In the genomic region with DNA sequence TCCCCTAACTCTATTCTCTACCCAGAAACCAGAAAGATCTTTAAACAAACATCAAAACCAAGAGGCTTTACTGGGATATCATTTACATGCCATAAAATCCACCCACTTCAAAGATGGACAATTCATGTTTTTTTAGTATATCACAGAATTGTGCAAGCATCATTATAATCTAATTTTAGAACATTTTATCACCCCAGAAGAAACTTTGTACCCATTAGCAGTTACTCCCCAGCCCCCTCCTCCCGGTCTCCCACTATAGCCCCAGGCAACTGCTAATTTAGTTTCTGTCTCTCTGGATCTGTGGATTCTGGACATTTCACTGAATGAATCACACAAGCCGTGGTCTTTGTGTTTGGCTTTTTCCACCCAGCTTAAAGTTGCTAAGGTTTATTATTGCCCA, we compare ENCODE assay signal across 1 cellular context.
A peak's percentile ranks its signal among the peaks of the same experiment; 100 is the strongest.
TF ChIP-seq lines count a peak whose summit lies in the region.

No MANE protein-coding gene starts in this region.

TF ChIP-seq in HEK293, 187 proteins besides CTCF, POLR2A, EP300 and RAD21 (continued from another document):
- TF ChIP-seq, protein P1, sequence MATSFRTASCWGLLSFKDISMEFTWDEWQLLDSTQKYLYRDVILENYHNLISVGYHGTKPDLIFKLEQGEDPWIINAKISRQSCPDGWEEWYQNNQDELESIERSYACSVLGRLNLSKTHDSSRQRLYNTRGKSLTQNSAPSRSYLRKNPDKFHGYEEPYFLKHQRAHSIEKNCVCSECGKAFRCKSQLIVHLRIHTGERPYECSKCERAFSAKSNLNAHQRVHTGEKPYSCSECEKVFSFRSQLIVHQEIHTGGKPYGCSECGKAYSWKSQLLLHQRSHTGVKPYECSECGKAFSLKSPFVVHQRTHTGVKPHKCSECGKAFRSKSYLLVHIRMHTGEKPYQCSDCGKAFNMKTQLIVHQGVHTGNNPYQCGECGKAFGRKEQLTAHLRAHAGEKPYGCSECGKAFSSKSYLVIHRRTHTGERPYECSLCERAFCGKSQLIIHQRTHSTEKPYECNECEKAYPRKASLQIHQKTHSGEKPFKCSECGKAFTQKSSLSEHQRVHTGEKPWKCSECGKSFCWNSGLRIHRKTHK (tag by site-specific recombination; IDR thresholded peaks at IDR 0.05) = no peak
- TF ChIP-seq ZBTB20 (tag by site-specific recombination; IDR thresholded peaks at IDR 0.05) = no peak
- TF ChIP-seq KLF16 (tag by site-specific recombination; IDR thresholded peaks at IDR 0.05) = no peak
- 0 out of 2 replicates have a peak, but pooled peaks have one; percentile 50 for TF ChIP-seq ZEB2 (tag by site-specific recombination; IDR thresholded peaks at IDR 0.05)
- TF ChIP-seq, protein P2, sequence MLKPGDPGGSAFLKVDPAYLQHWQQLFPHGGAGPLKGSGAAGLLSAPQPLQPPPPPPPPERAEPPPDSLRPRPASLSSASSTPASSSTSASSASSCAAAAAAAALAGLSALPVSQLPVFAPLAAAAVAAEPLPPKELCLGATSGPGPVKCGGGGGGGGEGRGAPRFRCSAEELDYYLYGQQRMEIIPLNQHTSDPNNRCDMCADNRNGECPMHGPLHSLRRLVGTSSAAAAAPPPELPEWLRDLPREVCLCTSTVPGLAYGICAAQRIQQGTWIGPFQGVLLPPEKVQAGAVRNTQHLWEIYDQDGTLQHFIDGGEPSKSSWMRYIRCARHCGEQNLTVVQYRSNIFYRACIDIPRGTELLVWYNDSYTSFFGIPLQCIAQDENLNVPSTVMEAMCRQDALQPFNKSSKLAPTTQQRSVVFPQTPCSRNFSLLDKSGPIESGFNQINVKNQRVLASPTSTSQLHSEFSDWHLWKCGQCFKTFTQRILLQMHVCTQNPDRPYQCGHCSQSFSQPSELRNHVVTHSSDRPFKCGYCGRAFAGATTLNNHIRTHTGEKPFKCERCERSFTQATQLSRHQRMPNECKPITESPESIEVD (tag by site-specific recombination; IDR thresholded peaks at IDR 0.05) = peak; percentile 84
- no peak for TF ChIP-seq ZFP37 (tag by site-specific recombination; IDR thresholded peaks at IDR 0.05)
- TF ChIP-seq OSR2 (tag by site-specific recombination; IDR thresholded peaks at IDR 0.05) = peak; percentile 33; the same call in 1 of the 2 replicates
- no peak for TF ChIP-seq ZNF514 (tag by site-specific recombination; IDR thresholded peaks at IDR 0.05)
- TF ChIP-seq ZNF292 (tag by site-specific recombination; IDR thresholded peaks at IDR 0.05; ENCODE audit: borderline replicate concordance, low read depth) = no peak
- TF ChIP-seq ZNF214 (tag by site-specific recombination; IDR thresholded peaks at IDR 0.05; ENCODE audit: borderline replicate concordance) = no peak
- 0 out of 2 replicates have a peak, but pooled peaks have one; percentile 22 for TF ChIP-seq ZXDB (tag by site-specific recombination; IDR thresholded peaks at IDR 0.05)
- TF ChIP-seq, protein P3, sequence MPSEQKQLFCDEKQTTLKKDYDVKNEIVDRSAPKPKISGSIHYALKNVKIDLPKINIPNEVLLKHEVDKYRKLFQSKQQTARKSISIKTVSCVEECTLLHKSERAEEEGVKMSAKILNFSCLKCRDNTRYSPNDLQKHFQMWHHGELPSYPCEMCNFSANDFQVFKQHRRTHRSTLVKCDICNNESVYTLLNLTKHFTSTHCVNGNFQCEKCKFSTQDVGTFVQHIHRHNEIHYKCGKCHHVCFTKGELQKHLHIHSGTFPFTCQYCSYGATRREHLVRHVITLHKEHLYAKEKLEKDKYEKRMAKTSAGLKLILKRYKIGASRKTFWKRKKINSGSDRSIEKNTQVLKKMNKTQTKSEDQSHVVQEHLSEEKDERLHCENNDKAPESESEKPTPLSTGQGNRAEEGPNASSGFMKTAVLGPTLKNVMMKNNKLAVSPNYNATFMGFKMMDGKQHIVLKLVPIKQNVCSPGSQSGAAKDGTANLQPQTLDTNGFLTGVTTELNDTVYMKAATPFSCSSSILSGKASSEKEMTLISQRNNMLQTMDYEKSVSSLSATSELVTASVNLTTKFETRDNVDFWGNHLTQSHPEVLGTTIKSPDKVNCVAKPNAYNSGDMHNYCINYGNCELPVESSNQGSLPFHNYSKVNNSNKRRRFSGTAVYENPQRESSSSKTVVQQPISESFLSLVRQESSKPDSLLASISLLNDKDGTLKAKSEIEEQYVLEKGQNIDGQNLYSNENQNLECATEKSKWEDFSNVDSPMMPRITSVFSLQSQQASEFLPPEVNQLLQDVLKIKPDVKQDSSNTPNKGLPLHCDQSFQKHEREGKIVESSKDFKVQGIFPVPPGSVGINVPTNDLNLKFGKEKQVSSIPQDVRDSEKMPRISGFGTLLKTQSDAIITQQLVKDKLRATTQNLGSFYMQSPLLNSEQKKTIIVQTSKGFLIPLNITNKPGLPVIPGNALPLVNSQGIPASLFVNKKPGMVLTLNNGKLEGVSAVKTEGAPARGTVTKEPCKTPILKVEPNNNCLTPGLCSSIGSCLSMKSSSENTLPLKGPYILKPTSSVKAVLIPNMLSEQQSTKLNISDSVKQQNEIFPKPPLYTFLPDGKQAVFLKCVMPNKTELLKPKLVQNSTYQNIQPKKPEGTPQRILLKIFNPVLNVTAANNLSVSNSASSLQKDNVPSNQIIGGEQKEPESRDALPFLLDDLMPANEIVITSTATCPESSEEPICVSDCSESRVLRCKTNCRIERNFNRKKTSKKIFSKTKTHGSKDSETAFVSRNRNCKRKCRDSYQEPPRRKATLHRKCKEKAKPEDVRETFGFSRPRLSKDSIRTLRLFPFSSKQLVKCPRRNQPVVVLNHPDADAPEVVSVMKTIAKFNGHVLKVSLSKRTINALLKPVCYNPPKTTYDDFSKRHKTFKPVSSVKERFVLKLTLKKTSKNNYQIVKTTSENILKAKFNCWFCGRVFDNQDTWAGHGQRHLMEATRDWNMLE (tag by site-specific recombination; conservative IDR thresholded peaks at IDR 0.05; ENCODE audit: low read depth) = no peak
- TF ChIP-seq FEZF1 (tag by site-specific recombination; IDR thresholded peaks at IDR 0.05) = peak; percentile 62
- TF ChIP-seq ZNF24 (tag by site-specific recombination; IDR thresholded peaks at IDR 0.05) = no peak
- TF ChIP-seq TCF7L2 (IDR thresholded peaks at IDR 0.05; ENCODE audit: borderline replicate concordance, low read depth, low read length) = peak; percentile 75; the same call in 1 of the 2 replicates
- TF ChIP-seq WT1 (tag by site-specific recombination; IDR thresholded peaks at IDR 0.05) = peak; percentile 77
- 0 out of 2 replicates have a peak, but pooled peaks have one; percentile 17 for TF ChIP-seq ZNF843 (tag by site-specific recombination; IDR thresholded peaks at IDR 0.05)
- TF ChIP-seq SCRT1 (tag by site-specific recombination; IDR thresholded peaks at IDR 0.05; ENCODE audit: borderline replicate concordance) = no peak
- TF ChIP-seq, protein P4, sequence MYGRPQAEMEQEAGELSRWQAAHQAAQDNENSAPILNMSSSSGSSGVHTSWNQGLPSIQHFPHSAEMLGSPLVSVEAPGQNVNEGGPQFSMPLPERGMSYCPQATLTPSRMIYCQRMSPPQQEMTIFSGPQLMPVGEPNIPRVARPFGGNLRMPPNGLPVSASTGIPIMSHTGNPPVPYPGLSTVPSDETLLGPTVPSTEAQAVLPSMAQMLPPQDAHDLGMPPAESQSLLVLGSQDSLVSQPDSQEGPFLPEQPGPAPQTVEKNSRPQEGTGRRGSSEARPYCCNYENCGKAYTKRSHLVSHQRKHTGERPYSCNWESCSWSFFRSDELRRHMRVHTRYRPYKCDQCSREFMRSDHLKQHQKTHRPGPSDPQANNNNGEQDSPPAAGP (tag by site-specific recombination; IDR thresholded peaks at IDR 0.05) = no peak
- no peak for TF ChIP-seq ZNF394 (tag by site-specific recombination; IDR thresholded peaks at IDR 0.05; ENCODE audit: borderline replicate concordance)
- no peak for TF ChIP-seq BCL11A (tag by site-specific recombination; IDR thresholded peaks at IDR 0.05; ENCODE audit: low read depth)
- no peak for TF ChIP-seq KLF8 (tag by site-specific recombination; IDR thresholded peaks at IDR 0.05)
- no peak for TF ChIP-seq ZNF138 (tag by site-specific recombination; IDR thresholded peaks at IDR 0.05; ENCODE audit: borderline replicate concordance)
- TF ChIP-seq, protein P5, sequence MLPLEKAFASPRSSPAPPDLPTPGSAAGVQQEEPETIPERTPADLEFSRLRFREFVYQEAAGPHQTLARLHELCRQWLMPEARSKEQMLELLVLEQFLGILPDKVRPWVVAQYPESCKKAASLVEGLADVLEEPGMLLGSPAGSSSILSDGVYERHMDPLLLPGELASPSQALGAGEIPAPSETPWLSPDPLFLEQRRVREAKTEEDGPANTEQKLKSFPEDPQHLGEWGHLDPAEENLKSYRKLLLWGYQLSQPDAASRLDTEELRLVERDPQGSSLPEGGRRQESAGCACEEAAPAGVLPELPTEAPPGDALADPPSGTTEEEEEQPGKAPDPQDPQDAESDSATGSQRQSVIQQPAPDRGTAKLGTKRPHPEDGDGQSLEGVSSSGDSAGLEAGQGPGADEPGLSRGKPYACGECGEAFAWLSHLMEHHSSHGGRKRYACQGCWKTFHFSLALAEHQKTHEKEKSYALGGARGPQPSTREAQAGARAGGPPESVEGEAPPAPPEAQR (tag by site-specific recombination; IDR thresholded peaks at IDR 0.05) = no peak
- TF ChIP-seq GLI2 (tag by site-specific recombination; IDR thresholded peaks at IDR 0.05; ENCODE audit: borderline replicate concordance, low read depth) = no peak
- TF ChIP-seq ZNF266 (tag by site-specific recombination; IDR thresholded peaks at IDR 0.05; ENCODE audit: low read depth) = no peak
- TF ChIP-seq ZNF777 (tag by site-specific recombination; IDR thresholded peaks at IDR 0.05; ENCODE audit: borderline replicate concordance) = no peak
- no peak for TF ChIP-seq KLF9 (tag by site-specific recombination; IDR thresholded peaks at IDR 0.05; ENCODE audit: low read depth)
- TF ChIP-seq ZSCAN30 (tag by site-specific recombination; IDR thresholded peaks at IDR 0.05) = no peak
- TF ChIP-seq, protein P6, sequence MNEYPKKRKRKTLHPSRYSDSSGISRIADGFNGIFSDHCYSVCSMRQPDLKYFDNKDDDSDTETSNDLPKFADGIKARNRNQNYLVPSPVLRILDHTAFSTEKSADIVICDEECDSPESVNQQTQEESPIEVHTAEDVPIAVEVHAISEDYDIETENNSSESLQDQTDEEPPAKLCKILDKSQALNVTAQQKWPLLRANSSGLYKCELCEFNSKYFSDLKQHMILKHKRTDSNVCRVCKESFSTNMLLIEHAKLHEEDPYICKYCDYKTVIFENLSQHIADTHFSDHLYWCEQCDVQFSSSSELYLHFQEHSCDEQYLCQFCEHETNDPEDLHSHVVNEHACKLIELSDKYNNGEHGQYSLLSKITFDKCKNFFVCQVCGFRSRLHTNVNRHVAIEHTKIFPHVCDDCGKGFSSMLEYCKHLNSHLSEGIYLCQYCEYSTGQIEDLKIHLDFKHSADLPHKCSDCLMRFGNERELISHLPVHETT (tag by site-specific recombination; IDR thresholded peaks at IDR 0.05) = no peak
- TF ChIP-seq ZNF837 (tag by site-specific recombination; IDR thresholded peaks at IDR 0.05) = no peak
- TF ChIP-seq, protein P7, sequence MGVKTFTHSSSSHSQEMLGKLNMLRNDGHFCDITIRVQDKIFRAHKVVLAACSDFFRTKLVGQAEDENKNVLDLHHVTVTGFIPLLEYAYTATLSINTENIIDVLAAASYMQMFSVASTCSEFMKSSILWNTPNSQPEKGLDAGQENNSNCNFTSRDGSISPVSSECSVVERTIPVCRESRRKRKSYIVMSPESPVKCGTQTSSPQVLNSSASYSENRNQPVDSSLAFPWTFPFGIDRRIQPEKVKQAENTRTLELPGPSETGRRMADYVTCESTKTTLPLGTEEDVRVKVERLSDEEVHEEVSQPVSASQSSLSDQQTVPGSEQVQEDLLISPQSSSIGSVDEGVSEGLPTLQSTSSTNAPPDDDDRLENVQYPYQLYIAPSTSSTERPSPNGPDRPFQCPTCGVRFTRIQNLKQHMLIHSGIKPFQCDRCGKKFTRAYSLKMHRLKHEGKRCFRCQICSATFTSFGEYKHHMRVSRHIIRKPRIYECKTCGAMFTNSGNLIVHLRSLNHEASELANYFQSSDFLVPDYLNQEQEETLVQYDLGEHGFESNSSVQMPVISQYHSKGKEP (tag by site-specific recombination; IDR thresholded peaks at IDR 0.05) = no peak
- TF ChIP-seq ZBTB48 (tag by site-specific recombination; IDR thresholded peaks at IDR 0.05) = 0 out of 2 replicates have a peak, but pooled peaks have one; percentile 6
- 0 out of 2 replicates have a peak, but pooled peaks have one; percentile 16 for TF ChIP-seq ZNF341 (tag by site-specific recombination; IDR thresholded peaks at IDR 0.05; ENCODE audit: low read depth)
- TF ChIP-seq, protein P8, sequence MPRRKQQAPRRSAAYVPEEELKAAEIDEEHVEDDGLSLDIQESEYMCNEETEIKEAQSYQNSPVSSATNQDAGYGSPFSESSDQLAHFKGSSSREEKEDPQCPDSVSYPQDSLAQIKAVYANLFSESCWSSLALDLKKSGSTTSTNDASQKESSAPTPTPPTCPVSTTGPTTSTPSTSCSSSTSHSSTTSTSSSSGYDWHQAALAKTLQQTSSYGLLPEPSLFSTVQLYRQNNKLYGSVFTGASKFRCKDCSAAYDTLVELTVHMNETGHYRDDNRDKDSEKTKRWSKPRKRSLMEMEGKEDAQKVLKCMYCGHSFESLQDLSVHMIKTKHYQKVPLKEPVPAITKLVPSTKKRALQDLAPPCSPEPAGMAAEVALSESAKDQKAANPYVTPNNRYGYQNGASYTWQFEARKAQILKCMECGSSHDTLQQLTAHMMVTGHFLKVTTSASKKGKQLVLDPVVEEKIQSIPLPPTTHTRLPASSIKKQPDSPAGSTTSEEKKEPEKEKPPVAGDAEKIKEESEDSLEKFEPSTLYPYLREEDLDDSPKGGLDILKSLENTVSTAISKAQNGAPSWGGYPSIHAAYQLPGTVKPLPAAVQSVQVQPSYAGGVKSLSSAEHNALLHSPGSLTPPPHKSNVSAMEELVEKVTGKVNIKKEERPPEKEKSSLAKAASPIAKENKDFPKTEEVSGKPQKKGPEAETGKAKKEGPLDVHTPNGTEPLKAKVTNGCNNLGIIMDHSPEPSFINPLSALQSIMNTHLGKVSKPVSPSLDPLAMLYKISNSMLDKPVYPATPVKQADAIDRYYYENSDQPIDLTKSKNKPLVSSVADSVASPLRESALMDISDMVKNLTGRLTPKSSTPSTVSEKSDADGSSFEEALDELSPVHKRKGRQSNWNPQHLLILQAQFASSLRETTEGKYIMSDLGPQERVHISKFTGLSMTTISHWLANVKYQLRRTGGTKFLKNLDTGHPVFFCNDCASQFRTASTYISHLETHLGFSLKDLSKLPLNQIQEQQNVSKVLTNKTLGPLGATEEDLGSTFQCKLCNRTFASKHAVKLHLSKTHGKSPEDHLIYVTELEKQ (tag by site-specific recombination; IDR thresholded peaks at IDR 0.05; ENCODE audit: borderline replicate concordance) = no peak
- no peak for TF ChIP-seq HOXA7 (CRISPR knock-in tag; IDR thresholded peaks at IDR 0.05; ENCODE audit: borderline replicate concordance)
